ENCODE assay signal across 1 cellular context in the genomic region with DNA sequence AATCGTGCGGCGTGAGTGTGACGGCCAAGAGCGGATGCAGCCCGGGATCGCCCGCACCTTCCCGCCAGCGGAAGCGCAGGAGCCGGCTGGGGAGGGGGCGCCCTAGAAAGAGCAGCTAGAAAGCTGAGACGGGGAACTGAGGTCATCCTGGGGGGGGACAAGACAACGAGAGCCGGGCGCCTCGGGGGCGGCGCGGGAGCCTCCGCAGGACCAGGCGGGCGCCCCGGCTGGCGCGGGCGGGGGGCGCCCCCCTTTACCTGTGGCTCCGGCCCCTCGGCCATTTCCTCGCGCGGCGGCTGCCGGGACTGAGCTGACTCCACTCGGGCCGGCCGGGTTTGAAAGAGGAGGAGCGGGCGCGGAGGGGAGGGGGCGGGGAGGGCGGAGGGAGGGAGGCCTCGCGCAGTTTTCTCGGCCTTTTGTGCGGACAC.
TF ChIP-seq lines count a peak whose summit lies in the region.
"Not testable (repeated sequence)": the region's sequence is repeated elsewhere in the genome, so short reads cannot be mapped to it uniquely, and the experiment has no call there.

No MANE protein-coding gene starts in this region.

TF ChIP-seq in HepG2, 621 proteins besides CTCF, POLR2A, EP300 and RAD21:
- TF ChIP-seq ASH2L (IDR thresholded peaks at IDR 0.05; ENCODE audit: insufficient read length, low read depth, low read length) (peak; percentile 30), POLR2G (IDR thresholded peaks at IDR 0.05; ENCODE audit: low read depth, low read length) (peak; percentile 40; the same call in 1 of the 2 replicates), GABPA (CRISPR knock-in tag; IDR thresholded peaks at IDR 0.05; ENCODE audit: low read depth) (0 out of 2 replicates have a peak, but pooled peaks have one; percentile 2), YY1 (IDR thresholded peaks at IDR 0.05; ENCODE audit: insufficient read depth, insufficient replicate concordance, low read depth, low read length) (peak; percentile 71), PHF8 (CRISPR knock-in tag; IDR thresholded peaks at IDR 0.05) (0 out of 2 replicates have a peak, but pooled peaks have one; percentile 12), HNRNPLL (IDR thresholded peaks at IDR 0.05; ENCODE audit: low read depth, low read length, poor library complexity, severe bottlenecking) (peak; percentile 27), RBFOX2 (IDR thresholded peaks at IDR 0.05; ENCODE audit: low read depth, low read length) (0 out of 2 replicates have a peak, but pooled peaks have one; percentile 7), ETV5 (CRISPR knock-in tag; IDR thresholded peaks at IDR 0.05; ENCODE audit: borderline replicate concordance) (peak; percentile 17; the same call in 1 of the 2 replicates), AGO2 (optimal IDR thresholded peaks at IDR 0.05; ENCODE audit: low read depth, low read length) (peak; percentile 25)
- not testable (repeated sequence) for TF ChIP-seq GABPA (IDR thresholded peaks at IDR 0.05; ENCODE audit: low read depth, low read length)
